24 cellular contexts compared by ENCODE assay signal in genomic region chr1:211474426-211474825, GRCh38. TPM values are rescaled to one million over a fixed set of nuclear protein-coding genes. Genes with fewer than 3 reads are reported as not detected.
A peak's percentile ranks its signal among the peaks of the same experiment; 100 is the strongest.
DNase-seq lines count a peak whose midpoint lies in the region; ATAC-seq and TF ChIP-seq lines count a peak whose summit lies in the region.
"Had no signal": no experiment of that assay in that cellular context is flagged by ENCODE, and none has a peak within 500 bp of the region (broad histone marks: within the 10 kb centered on the region; RNA-seq: fewer than 3 reads in every experiment).

No MANE protein-coding gene starts in this region.

- no peak for TF ChIP-seq EP300 in esophagus muscularis mucosa (IDR thresholded peaks at IDR 0.05)

- no peak for TF ChIP-seq CTCF in esophagus muscularis mucosa (IDR thresholded peaks at IDR 0.05)
- TF ChIP-seq CTCF in prostate gland (IDR thresholded peaks at IDR 0.05) = no peak

- TF ChIP-seq POLR2A in esophagus muscularis mucosa (IDR thresholded peaks at IDR 0.05; ENCODE audit: low read depth) = no peak
- TF ChIP-seq POLR2A in prostate gland (IDR thresholded peaks at IDR 0.05) = no peak

- H3K4me1 ChIP-seq in esophagus muscularis mucosa = peaks cover 8 to 33% (median 27%) of the 10 kb centered on the region in 4 donors
- peaks cover 9% of the 10 kb centered on the region for H3K4me1 ChIP-seq in prostate gland (replicated peaks)
- H3K4me1 ChIP-seq: neural progenitor cell had no signal

- DNase-seq in G401 (ENCODE audit: low spot score) (peak; percentile 28), NCI-H1105 treated with DMSO at 0.1 percent for 48 hours (lab: John Stamatoyannopoulos, UW) (peak; percentile 54), esophagus muscularis mucosa (ENCODE audit: extremely low spot score) (no peak), prostate gland (ENCODE audit: low spot score) (peak; percentile 22)
- DNase-seq in stimulated activated naive CD4-positive, alpha-beta T cell treated with Interleukin-2 at 50 U/mL for 16 hours (lab: John Stamatoyannopoulos, UW) = no peak
- no peak for DNase-seq in activated CD4-positive, alpha-beta T cell treated with anti-CD3 and anti-CD28 coated beads for 4 hours
- DNase-seq: activated CD4-positive, CD25-positive, alpha-beta regulatory T cell; activated T-cell treated with anti-CD3 and anti-CD28 coated beads, Interleukin-2, amount 50 U/mL, for 4 hours; AML-193; effector memory CD4-positive, alpha-beta T cell; esophagus squamous epithelium; head of caudate nucleus; MG63; stimulated activated CD4-positive, alpha-beta T cell treated with anti-CD3 and anti-CD28 coated beads, Interleukin-4, amount 100 ng/mL, for 24 hours had no signal

- intact Hi-C loops in esophagus muscularis mucosa (cut with DNase I) = loop anchor here (5.0 to 10.0 kb wide), 3 partner anchors 90 to 178 kb away; no protein-coding TSS in a partner anchor
- intact Hi-C loops in prostate gland (cut with DNase I) = loop anchor here (5.0 kb wide), 1 partner anchor 38 kb away; no protein-coding TSS in a partner anchor

- peaks cover 0 to 18% (median 0%) of the 10 kb centered on the region in 4 donors for H3K27me3 ChIP-seq in esophagus muscularis mucosa
- H3K27me3 ChIP-seq in prostate gland (replicated peaks; ENCODE audit: insufficient read depth) = no peaks in the 10 kb centered on the region

- H3K9me3 ChIP-seq in esophagus muscularis mucosa (no peaks in the 10 kb centered on the region), prostate gland (no peaks in the 10 kb centered on the region)
- H3K9me3 ChIP-seq: esophagus squamous epithelium, MG63 had no signal

- ATAC-seq in HG02870 (IDR thresholded peaks at IDR 0.05; ENCODE audit: unreplicated experiment) (no peak), HG02642 (IDR thresholded peaks at IDR 0.05; ENCODE audit: poor library complexity, unreplicated experiment) (no peak)
- ATAC-seq: activated naive CD4-positive, alpha-beta T cell treated with anti-CD3 and anti-CD28 coated beads, Interleukin-2, amount 50 U/mL, for 72 hours; activated T-cell treated with anti-CD3 and anti-CD28 coated beads, Interleukin-2, amount 50 U/mL, for 4 hours; SK-N-SH treated with all-trans-retinoic acid at 6 μM for 48 hours had no signal

- peak overlapping the region; percentile 33 to 69 (median 66) for H3K27ac ChIP-seq in esophagus muscularis mucosa (replicated peaks in 1 of 4)
- peak overlapping the region in 1 of 2 donors; percentile 31 for H3K27ac ChIP-seq in prostate gland
- H3K27ac ChIP-seq: HL-60, neural progenitor cell, RWPE1 had no signal

- H3K4me3 ChIP-seq in esophagus muscularis mucosa = no peak overlapping the region
- no peak overlapping the region for H3K4me3 ChIP-seq in prostate gland
- H3K4me3 ChIP-seq: esophagus squamous epithelium, MG63, neural progenitor cell had no signal

- in situ Hi-C loops in G401 (cut with HindIII; ENCODE audit: low sequenced_read_pairs) = no loop called here

- no peaks in the 10 kb centered on the region for H3K36me3 ChIP-seq in esophagus muscularis mucosa
- no peaks in the 10 kb centered on the region for H3K36me3 ChIP-seq in prostate gland
- H3K36me3 ChIP-seq: esophagus squamous epithelium, MG63, neural progenitor cell had no signal

- WGBS in esophagus muscularis mucosa = 11% methylated on average over 2 of the region's 2 CpGs
- 6% methylated on average over 2 of the region's 2 CpGs for WGBS in prostate gland

RNA-seq across cellular contexts. Expression of gene RD3, which starts 17.5 kb away (rescaled TPM):
- total RNA-seq in G401 (2014; rRNA removed; shearing (Covaris generic)) = not detected in 2 replicates
- total RNA-seq in esophagus muscularis mucosa (under 1 TPM; 0.19 to 0.98 (median 0.75) TPM), prostate gland (under 1 TPM; 0.27 to 0.28 TPM)
- total RNA-seq: activated naive CD4-positive, alpha-beta T cell treated with anti-CD3 and anti-CD28 coated beads, Interleukin-2, amount 50 U/mL, for 72 hours; activated T-cell treated with anti-CD3 and anti-CD28 coated beads, Interleukin-2, amount 50 U/mL, for 4 hours; liver; NCI-H460; pulmonary artery endothelial cell had no signal

Comparison
In these comparisons a context has a peak if more than half of its experiments do, and no peak if none do; other contexts are left out.
1. DNase-seq: peak in G401 (single experiment), NCI-H1105 treated with DMSO at 0.1 percent for 48 hours (single experiment) and prostate gland (single experiment); none in esophagus muscularis mucosa (single experiment), stimulated activated naive CD4-positive, alpha-beta T cell treated with Interleukin-2 at 50 U/mL for 16 hours (single experiment) and activated CD4-positive, alpha-beta T cell treated with anti-CD3 and anti-CD28 coated beads for 4 hours (0 of 2).